ENCODE assay signal across 2 cellular contexts in the genomic region with DNA sequence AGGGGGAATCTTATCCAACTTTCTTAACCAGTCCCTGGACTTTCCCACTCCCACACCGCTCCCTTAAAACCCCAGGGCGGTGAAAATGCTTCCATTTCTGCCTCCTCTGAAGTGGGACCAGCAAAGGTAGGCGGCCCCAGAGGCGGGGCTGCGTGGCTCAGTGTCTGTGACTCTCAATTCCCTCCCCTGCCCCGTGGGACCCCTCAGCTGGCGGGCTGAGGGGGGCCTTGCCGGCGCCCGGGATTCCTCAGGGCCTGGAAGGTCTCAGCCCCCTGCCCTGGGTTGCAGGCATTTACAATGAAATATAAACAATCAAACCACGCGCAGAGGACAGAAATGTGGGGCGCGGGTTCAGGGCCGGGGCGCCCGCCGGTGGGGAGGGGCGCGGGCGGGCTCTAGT.
TF ChIP-seq lines count a peak whose summit lies in the region.

No MANE protein-coding gene starts in this region.

TF ChIP-seq in HEK293, 187 proteins besides CTCF, POLR2A, EP300 and RAD21:
- peak; percentile 22 for TF ChIP-seq ZFHX2 (tag by site-specific recombination; conservative IDR thresholded peaks at IDR 0.05)
- TF ChIP-seq ZXDB (tag by site-specific recombination; IDR thresholded peaks at IDR 0.05) = no peak

TF ChIP-seq in H1, 55 proteins besides CTCF, POLR2A, EP300 and RAD21:
- TF ChIP-seq POLR2AphosphoS5 (IDR thresholded peaks at IDR 0.05; ENCODE audit: low read depth, low read length) = no peak
- TF ChIP-seq, protein P1, sequence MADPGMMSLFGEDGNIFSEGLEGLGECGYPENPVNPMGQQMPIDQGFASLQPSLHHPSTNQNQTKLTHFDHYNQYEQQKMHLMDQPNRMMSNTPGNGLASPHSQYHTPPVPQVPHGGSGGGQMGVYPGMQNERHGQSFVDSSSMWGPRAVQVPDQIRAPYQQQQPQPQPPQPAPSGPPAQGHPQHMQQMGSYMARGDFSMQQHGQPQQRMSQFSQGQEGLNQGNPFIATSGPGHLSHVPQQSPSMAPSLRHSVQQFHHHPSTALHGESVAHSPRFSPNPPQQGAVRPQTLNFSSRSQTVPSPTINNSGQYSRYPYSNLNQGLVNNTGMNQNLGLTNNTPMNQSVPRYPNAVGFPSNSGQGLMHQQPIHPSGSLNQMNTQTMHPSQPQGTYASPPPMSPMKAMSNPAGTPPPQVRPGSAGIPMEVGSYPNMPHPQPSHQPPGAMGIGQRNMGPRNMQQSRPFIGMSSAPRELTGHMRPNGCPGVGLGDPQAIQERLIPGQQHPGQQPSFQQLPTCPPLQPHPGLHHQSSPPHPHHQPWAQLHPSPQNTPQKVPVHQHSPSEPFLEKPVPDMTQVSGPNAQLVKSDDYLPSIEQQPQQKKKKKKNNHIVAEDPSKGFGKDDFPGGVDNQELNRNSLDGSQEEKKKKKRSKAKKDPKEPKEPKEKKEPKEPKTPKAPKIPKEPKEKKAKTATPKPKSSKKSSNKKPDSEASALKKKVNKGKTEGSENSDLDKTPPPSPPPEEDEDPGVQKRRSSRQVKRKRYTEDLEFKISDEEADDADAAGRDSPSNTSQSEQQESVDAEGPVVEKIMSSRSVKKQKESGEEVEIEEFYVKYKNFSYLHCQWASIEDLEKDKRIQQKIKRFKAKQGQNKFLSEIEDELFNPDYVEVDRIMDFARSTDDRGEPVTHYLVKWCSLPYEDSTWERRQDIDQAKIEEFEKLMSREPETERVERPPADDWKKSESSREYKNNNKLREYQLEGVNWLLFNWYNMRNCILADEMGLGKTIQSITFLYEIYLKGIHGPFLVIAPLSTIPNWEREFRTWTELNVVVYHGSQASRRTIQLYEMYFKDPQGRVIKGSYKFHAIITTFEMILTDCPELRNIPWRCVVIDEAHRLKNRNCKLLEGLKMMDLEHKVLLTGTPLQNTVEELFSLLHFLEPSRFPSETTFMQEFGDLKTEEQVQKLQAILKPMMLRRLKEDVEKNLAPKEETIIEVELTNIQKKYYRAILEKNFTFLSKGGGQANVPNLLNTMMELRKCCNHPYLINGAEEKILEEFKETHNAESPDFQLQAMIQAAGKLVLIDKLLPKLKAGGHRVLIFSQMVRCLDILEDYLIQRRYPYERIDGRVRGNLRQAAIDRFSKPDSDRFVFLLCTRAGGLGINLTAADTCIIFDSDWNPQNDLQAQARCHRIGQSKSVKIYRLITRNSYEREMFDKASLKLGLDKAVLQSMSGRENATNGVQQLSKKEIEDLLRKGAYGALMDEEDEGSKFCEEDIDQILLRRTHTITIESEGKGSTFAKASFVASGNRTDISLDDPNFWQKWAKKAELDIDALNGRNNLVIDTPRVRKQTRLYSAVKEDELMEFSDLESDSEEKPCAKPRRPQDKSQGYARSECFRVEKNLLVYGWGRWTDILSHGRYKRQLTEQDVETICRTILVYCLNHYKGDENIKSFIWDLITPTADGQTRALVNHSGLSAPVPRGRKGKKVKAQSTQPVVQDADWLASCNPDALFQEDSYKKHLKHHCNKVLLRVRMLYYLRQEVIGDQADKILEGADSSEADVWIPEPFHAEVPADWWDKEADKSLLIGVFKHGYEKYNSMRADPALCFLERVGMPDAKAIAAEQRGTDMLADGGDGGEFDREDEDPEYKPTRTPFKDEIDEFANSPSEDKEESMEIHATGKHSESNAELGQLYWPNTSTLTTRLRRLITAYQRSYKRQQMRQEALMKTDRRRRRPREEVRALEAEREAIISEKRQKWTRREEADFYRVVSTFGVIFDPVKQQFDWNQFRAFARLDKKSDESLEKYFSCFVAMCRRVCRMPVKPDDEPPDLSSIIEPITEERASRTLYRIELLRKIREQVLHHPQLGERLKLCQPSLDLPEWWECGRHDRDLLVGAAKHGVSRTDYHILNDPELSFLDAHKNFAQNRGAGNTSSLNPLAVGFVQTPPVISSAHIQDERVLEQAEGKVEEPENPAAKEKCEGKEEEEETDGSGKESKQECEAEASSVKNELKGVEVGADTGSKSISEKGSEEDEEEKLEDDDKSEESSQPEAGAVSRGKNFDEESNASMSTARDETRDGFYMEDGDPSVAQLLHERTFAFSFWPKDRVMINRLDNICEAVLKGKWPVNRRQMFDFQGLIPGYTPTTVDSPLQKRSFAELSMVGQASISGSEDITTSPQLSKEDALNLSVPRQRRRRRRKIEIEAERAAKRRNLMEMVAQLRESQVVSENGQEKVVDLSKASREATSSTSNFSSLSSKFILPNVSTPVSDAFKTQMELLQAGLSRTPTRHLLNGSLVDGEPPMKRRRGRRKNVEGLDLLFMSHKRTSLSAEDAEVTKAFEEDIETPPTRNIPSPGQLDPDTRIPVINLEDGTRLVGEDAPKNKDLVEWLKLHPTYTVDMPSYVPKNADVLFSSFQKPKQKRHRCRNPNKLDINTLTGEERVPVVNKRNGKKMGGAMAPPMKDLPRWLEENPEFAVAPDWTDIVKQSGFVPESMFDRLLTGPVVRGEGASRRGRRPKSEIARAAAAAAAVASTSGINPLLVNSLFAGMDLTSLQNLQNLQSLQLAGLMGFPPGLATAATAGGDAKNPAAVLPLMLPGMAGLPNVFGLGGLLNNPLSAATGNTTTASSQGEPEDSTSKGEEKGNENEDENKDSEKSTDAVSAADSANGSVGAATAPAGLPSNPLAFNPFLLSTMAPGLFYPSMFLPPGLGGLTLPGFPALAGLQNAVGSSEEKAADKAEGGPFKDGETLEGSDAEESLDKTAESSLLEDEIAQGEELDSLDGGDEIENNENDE (IDR thresholded peaks at IDR 0.05; ENCODE audit: insufficient replicate concordance, low read length) = no peak
- no peak for TF ChIP-seq SP1 (IDR thresholded peaks at IDR 0.05; ENCODE audit: low read depth, low read length)
- TF ChIP-seq TAF7 (optimal IDR thresholded peaks at IDR 0.05; ENCODE audit: borderline replicate concordance, low read depth, low read length) = no peak
- no peak for TF ChIP-seq TBP (IDR thresholded peaks at IDR 0.05; ENCODE audit: low read depth, low read length)
- no peak for TF ChIP-seq KDM4A (IDR thresholded peaks at IDR 0.05; ENCODE audit: low read depth, low read length, severe bottlenecking)
- no peak for TF ChIP-seq HDAC6 (IDR thresholded peaks at IDR 0.05; ENCODE audit: low read depth, low read length)
- no peak for TF ChIP-seq RFX5 (IDR thresholded peaks at IDR 0.05; ENCODE audit: borderline replicate concordance, low read depth, low read length)
- TF ChIP-seq TCF12 (IDR thresholded peaks at IDR 0.05; ENCODE audit: low read depth, low read length) = no peak
- TF ChIP-seq SIRT6 (IDR thresholded peaks at IDR 0.05; ENCODE audit: low read length) = no peak
- no peak for TF ChIP-seq HDAC2 (IDR thresholded peaks at IDR 0.05; ENCODE audit: borderline replicate concordance in 1 of 2, low read depth in 2 of 2, low read length in 2 of 2)
- no peak for TF ChIP-seq SIN3A (conservative IDR thresholded peaks at IDR 0.05 in 1 of 2, IDR thresholded peaks at IDR 0.05 in 1 of 2; ENCODE audit: low read depth in 1 of 2, low read length in 2 of 2)
